ENCODE assay signal across 1 cellular context in the genomic region with DNA sequence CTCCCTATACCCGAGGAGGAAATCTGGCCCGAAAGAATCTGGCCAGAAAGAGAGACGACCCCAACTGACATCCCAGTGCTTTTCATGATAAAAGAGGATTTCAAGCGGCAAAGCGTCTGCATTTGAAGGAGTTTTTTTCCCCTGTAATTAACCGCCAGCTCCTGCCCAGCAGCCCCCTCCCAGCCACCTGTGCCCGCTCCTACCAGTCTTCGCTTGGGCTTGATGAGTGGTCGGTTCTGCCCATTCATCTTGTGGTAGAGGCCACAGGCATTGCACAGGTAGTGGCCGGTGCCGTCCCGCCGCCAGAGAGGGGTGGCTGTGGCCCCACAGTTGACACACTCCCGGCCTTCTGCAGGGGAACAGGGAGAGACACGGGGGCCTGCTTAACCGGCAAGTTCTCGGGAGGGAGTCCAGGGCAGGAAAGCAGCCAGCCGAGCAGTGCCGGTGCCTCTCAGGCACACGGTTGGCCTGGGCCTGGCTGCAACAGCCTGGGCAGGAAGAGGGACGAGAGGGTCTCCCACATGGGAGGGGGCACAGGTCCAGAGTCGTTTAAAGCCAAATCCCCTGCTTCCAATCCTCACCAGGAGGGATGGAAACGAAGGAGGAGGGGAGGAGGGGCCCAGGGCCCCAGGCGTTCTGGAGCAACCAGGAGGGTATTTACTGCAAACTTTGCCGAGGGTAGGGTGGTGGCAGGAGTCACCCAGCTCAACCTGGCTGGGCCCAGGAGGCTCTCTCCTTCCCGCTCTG.
TF ChIP-seq lines count a peak whose summit lies in the region.

No MANE protein-coding gene starts in this region.

TF ChIP-seq in endothelial cell of umbilical vein, 7 proteins besides CTCF, POLR2A, EP300 and RAD21:
- TF ChIP-seq GATA2 (IDR thresholded peaks at IDR 0.05; ENCODE audit: insufficient read depth, insufficient read length, low read depth, low read length) (no peak), POLR2AphosphoS5 (IDR thresholded peaks at IDR 0.05; ENCODE audit: insufficient read depth, low read depth, low read length) (peak; percentile 33), FOS (IDR thresholded peaks at IDR 0.05; ENCODE audit: borderline replicate concordance, insufficient read depth, low read length) (no peak), JUN (IDR thresholded peaks at IDR 0.05; ENCODE audit: borderline replicate concordance, insufficient read depth, insufficient read length, low read depth) (no peak), MYC (IDR thresholded peaks at IDR 0.05; ENCODE audit: low read depth, low read length) (no peak), EZH2 (IDR thresholded peaks at IDR 0.05; ENCODE audit: borderline replicate concordance, low read depth, low read length, severe bottlenecking) (no peak)
- TF ChIP-seq, protein P1, sequence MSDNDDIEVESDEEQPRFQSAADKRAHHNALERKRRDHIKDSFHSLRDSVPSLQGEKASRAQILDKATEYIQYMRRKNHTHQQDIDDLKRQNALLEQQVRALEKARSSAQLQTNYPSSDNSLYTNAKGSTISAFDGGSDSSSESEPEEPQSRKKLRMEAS (IDR thresholded peaks at IDR 0.05; ENCODE audit: insufficient read depth, insufficient read length), result no peak
TF ChIP-seq in endothelial cell of umbilical vein: peak in this region for 1.
